Comparison of ENCODE assay signal across 8 cellular contexts in the genomic region with DNA sequence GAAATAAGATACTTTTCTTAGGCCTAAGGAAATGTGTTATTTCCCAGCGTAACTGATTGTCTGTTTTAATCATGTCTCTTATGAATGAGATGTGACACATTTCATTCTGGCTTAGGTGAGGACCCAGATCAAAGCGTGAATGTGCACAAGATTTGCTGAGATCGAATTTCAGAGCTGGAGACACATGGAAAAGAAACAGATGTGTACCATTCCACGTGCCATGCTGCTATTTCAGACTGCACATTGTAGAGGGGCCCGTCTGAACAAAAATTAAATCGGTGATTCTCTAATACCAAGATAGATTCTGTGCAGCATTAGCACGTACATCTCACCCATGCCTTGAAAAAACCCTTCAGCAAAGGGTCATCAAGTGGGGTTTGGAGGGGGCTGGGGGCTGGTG.
"Had no signal": no experiment of that assay in that cellular context is flagged by ENCODE, and none has a peak within 500 bp of the region (broad histone marks: within the 10 kb centered on the region; RNA-seq: fewer than 3 reads in every experiment).

No MANE protein-coding gene starts in this region.

- H3K4me3 Mint-ChIP-seq: HFFc6 had no signal

- H3K4me3 ChIP-seq: GM23248, HAP-1 had no signal

- ATAC-seq: HCT116 had no signal

- H3K9me3 ChIP-seq: HAP-1 had no signal

- H3K27ac Mint-ChIP-seq: HFFc6 had no signal

- H3K4me1 ChIP-seq: HAP-1 had no signal

- H3K27ac ChIP-seq: GM23248, HL-60 had no signal

- DNase-seq: GM23248, GOT3, H7, HFFc6, IMR-90 had no signal

- H3K36me3 ChIP-seq: HAP-1 had no signal

- H3K9ac ChIP-seq: GM23248 had no signal
